15 cellular contexts compared by ENCODE assay signal in the genomic region with DNA sequence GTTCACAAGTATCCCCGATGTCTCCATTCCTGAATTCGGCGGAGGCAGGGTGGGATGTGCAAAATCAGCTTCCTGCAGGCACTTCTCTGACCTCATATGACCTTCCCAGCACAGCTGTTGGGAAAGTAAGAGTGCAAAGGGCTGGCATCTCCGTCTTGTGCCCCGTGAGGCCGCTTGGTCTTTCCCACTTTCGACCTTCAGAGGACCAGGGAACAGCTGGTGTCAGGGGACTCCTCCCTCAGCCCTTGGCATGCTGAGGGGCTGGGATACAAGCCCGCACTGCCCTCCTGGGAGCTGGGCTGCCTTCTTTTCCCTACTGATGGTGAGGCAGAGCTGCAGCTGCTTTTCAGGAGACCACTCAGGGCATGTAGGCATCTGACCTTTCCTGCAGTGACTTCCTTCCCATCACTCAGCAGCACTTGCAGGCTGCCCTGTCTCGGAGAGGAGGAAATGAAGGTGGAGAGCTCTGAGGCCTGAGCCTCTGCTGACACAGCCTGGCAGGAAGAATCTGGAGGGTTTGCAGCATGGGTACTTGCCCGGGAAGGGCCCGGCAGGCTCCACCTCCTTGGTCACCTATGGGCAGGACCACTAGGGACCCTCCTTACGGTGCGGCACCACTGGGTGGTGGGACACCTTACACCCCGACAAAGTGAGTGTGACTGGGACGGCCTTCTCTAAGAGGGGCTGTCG.
DNase-seq lines count a peak whose midpoint lies in the region; ATAC-seq and TF ChIP-seq lines count a peak whose summit lies in the region.
"Had no signal": no experiment of that assay in that cellular context is flagged by ENCODE, and none has a peak within 500 bp of the region (broad histone marks: within the 10 kb centered on the region; RNA-seq: fewer than 3 reads in every experiment).

No MANE protein-coding gene starts in this region.

- POLR2A ChIA-PET in IMR-90 (lab: Charles Lee; ENCODE audit: unreplicated experiment) = no interaction called here

- H2BK20ac ChIP-seq in IMR-90 (ENCODE audit: low read depth, low read length) = no peak overlapping the region

- in situ Hi-C loops in IMR-90 (cut with MboI; ENCODE audit: low sequenced_read_pairs) = no loop called here

- H3K79me1 ChIP-seq in IMR-90 (ENCODE audit: low read depth in 1 of 2, low read length in 2 of 2) = no peaks in the 10 kb centered on the region

- H4K91ac ChIP-seq in IMR-90 (ENCODE audit: insufficient read depth, low read depth, low read length) = no peak overlapping the region

- no peaks in the 10 kb centered on the region for H3K9me3 Mint-ChIP-seq in activated CD8-positive, alpha-beta memory T cell treated with anti-CD3 and anti-CD28 coated beads, Interleukin-2, amount 10 ng/mL, durations not matched to agents 7 days and 5 days (ENCODE audit: low read depth)
- H3K9me3 Mint-ChIP-seq: CD4-positive, alpha-beta T cell had no signal

- H3K27me3 ChIP-seq in IMR-90 (ENCODE audit: control insufficient read depth, insufficient read depth, low read length) (peaks cover 2% of the 10 kb centered on the region; the same call in 1 of the 2 replicates), liver (ENCODE audit: control insufficient read depth in 4 of 4, insufficient read depth in 4 of 4, low read length in 3 of 4) (no peaks in the 10 kb centered on the region), sigmoid colon (no peaks in the 10 kb centered on the region)

- no peak for ATAC-seq in activated CD8-positive, alpha-beta memory T cell treated with anti-CD3 and anti-CD28 coated beads, Interleukin-2, amount 10 ng/mL, durations not matched to agents 7 days and 5 days
- no peak for ATAC-seq in IMR-90 (ENCODE audit: low read depth)
- ATAC-seq in HG03521 (IDR thresholded peaks at IDR 0.05; ENCODE audit: unreplicated experiment) = no peak
- ATAC-seq: A549, HCT116, Right ventricle myocardium inferior had no signal

- no peaks in the 10 kb centered on the region for H3K27me3 Mint-ChIP-seq in activated CD8-positive, alpha-beta memory T cell treated with anti-CD3 and anti-CD28 coated beads, Interleukin-2, amount 10 ng/mL, durations not matched to agents 7 days and 5 days
- H3K27me3 Mint-ChIP-seq: CD4-positive, alpha-beta T cell had no signal

- intact Hi-C loops in IMR-90 (cut with micrococcal nuclease) = no loop called here
- intact Hi-C loops in sigmoid colon (cut with DNase I) = no loop called here

- BruUV-seq in IMR-90 (replicated peaks; lab: Mats Ljungman, UMichigan) = no TSS peak

- no peak overlapping the region for H2BK15ac ChIP-seq in IMR-90 (ENCODE audit: low read depth, low read length)

- H2BK5ac ChIP-seq in IMR-90 (ENCODE audit: low read depth, low read length, poor library complexity, severe bottlenecking) = no peak overlapping the region

- H3K9me3 ChIP-seq in IMR-90 (ENCODE audit: control insufficient read depth, insufficient read depth, low read length) (no peaks in the 10 kb centered on the region), liver (ENCODE audit: control insufficient read depth in 4 of 4, low read length in 3 of 4) (no peaks in the 10 kb centered on the region), sigmoid colon (no peaks in the 10 kb centered on the region)
- H3K9me3 ChIP-seq: A549 had no signal

- H3K27ac ChIP-seq in IMR-90 (ENCODE audit: insufficient read depth, low read length) (no peak overlapping the region), liver (ENCODE audit: low read depth in 1 of 2, low read length in 2 of 2) (peak overlapping the region; percentile 73 to 93), sigmoid colon (no peak overlapping the region)
- H3K27ac ChIP-seq: A549 had no signal

- H2AK5ac ChIP-seq in IMR-90 (ENCODE audit: low read depth, low read length) = no peak overlapping the region

- no peak overlapping the region for H3K56ac ChIP-seq in IMR-90 (ENCODE audit: extremely low read depth, insufficient read depth, low read length)

- H3K9me1 ChIP-seq in IMR-90 (ENCODE audit: insufficient read depth, low read length) = no peaks in the 10 kb centered on the region

- no peak overlapping the region for H2AK9ac ChIP-seq in IMR-90 (replicated peaks; ENCODE audit: low read depth, low read length, poor library complexity)

- TF ChIP-seq RAD21 in IMR-90 (IDR thresholded peaks at IDR 0.05; ENCODE audit: low read length) (no peak), liver (IDR thresholded peaks at IDR 0.05) (no peak)

- no peak overlapping the region for H3K4me2 ChIP-seq in IMR-90 (ENCODE audit: low read depth, low read length)
- H3K4me2 ChIP-seq: A549 had no signal

- dilution Hi-C loops in IMR-90 (cut with HindIII; ENCODE audit: low sequenced_read_pairs, unreplicated experiment) = no loop called here

- TF ChIP-seq POLR2A in IMR-90 (IDR thresholded peaks at IDR 0.05; ENCODE audit: low read depth, low read length) = no peak
- no peak for TF ChIP-seq POLR2A in sigmoid colon (IDR thresholded peaks at IDR 0.05)

- H3K4ac ChIP-seq in IMR-90 (ENCODE audit: low read depth, low read length) = no peak overlapping the region

- no peaks in the 10 kb centered on the region for H3K4me1 Mint-ChIP-seq in activated CD8-positive, alpha-beta memory T cell treated with anti-CD3 and anti-CD28 coated beads, Interleukin-2, amount 10 ng/mL, durations not matched to agents 7 days and 5 days

- H4K8ac ChIP-seq in IMR-90 (ENCODE audit: low read depth in 2 of 2, low read length in 2 of 2) = no peak overlapping the region

- H2AFZ ChIP-seq in IMR-90 (replicated peaks; ENCODE audit: low read length, poor library complexity) = peak overlapping the region; percentile 8

- H3K23ac ChIP-seq in IMR-90 (ENCODE audit: low read depth, low read length) = no peak overlapping the region

- TF ChIP-seq EP300 in sigmoid colon (IDR thresholded peaks at IDR 0.05) = no peak

- CTCF ChIA-PET in activated CD8-positive, alpha-beta memory T cell treated with anti-CD3 and anti-CD28 coated beads, Interleukin-2, amount 10 ng/mL, durations not matched to agents 7 days and 5 days (lab: Charles Lee) = no interaction called here
- CTCF ChIA-PET in IMR-90 (lab: Yijun Ruan, JAX) = no interaction called here

- no peak overlapping the region for H3K14ac ChIP-seq in IMR-90 (replicated peaks; ENCODE audit: low read depth, low read length)

- no peak overlapping the region for H4K5ac ChIP-seq in IMR-90 (ENCODE audit: low read depth, low read length)

- no peaks in the 10 kb centered on the region for H3K36me3 Mint-ChIP-seq in activated CD8-positive, alpha-beta memory T cell treated with anti-CD3 and anti-CD28 coated beads, Interleukin-2, amount 10 ng/mL, durations not matched to agents 7 days and 5 days

- TF ChIP-seq CTCF in IMR-90 (conservative IDR thresholded peaks at IDR 0.05; ENCODE audit: low read depth, low read length) = no peak
- no peak for TF ChIP-seq CTCF in liver (IDR thresholded peaks at IDR 0.05; ENCODE audit: low read depth, low read length, missing input control)
- TF ChIP-seq CTCF in sigmoid colon (IDR thresholded peaks at IDR 0.05) = no peak

- H3K36me3 ChIP-seq in IMR-90 (ENCODE audit: control insufficient read depth, insufficient read depth, low read length) (no peaks in the 10 kb centered on the region), liver (ENCODE audit: control insufficient read depth in 4 of 4, insufficient read depth in 3 of 4, low read depth in 1 of 4, low read length in 3 of 4) (no peaks in the 10 kb centered on the region), sigmoid colon (no peaks in the 10 kb centered on the region)

- peak; percentile 28 for DNase-seq in activated CD8-positive, alpha-beta memory T cell treated with anti-CD3 and anti-CD28 coated beads, Interleukin-2, amount 50 U/mL, for 48 hours
- DNase-seq in activated CD8-positive, alpha-beta memory T cell treated with anti-CD3 and anti-CD28 coated beads, Interleukin-2, amount 10 ng/mL, durations not matched to agents 7 days and 5 days = no peak
- DNase-seq in IMR-90 (no peak), sigmoid colon (peak; percentile 59), NCI-H774 (lab: John Stamatoyannopoulos, UW) (no peak)
- no peak for DNase-seq in stimulated activated naive CD4-positive, alpha-beta T cell treated with Interleukin-2 at 50 U/mL for 16 hours (lab: John Stamatoyannopoulos, UW)
- DNase-seq: Calu3, KG1, NCI-H1092 had no signal

- H3K4me3 ChIP-seq in IMR-90 (ENCODE audit: insufficient read depth, low read depth, low read length) (no peak overlapping the region), liver (ENCODE audit: low read depth in 1 of 3, low read length in 3 of 3) (no peak overlapping the region), sigmoid colon (no peak overlapping the region)
- H3K4me3 ChIP-seq: A549 had no signal

- no peak overlapping the region for H3K4me3 Mint-ChIP-seq in activated CD8-positive, alpha-beta memory T cell treated with anti-CD3 and anti-CD28 coated beads, Interleukin-2, amount 10 ng/mL, durations not matched to agents 7 days and 5 days
- H3K4me3 Mint-ChIP-seq: CD4-positive, alpha-beta T cell had no signal

- H3K4me1 ChIP-seq in IMR-90 (ENCODE audit: control insufficient read depth, insufficient read depth, low read length) (no peaks in the 10 kb centered on the region), liver (ENCODE audit: control insufficient read depth in 4 of 4, insufficient read depth in 4 of 4, low read length in 3 of 4) (peaks cover 4 to 38% (median 26%) of the 10 kb centered on the region in 4 donors), sigmoid colon (no peaks in the 10 kb centered on the region)
- H3K4me1 ChIP-seq: A549 had no signal

- H2BK120ac ChIP-seq in IMR-90 (ENCODE audit: low read depth, low read length) = no peak overlapping the region

- H3K9ac ChIP-seq in IMR-90 (ENCODE audit: low read depth, low read length) = no peak overlapping the region
- no peak overlapping the region for H3K9ac ChIP-seq in liver (ENCODE audit: low read depth in 1 of 2, low read length in 2 of 2)

- H4K20me1 ChIP-seq in IMR-90 (ENCODE audit: insufficient read depth, low read length) = no peaks in the 10 kb centered on the region

- no peak overlapping the region for H3K27ac Mint-ChIP-seq in activated CD8-positive, alpha-beta memory T cell treated with anti-CD3 and anti-CD28 coated beads, Interleukin-2, amount 10 ng/mL, durations not matched to agents 7 days and 5 days
- H3K27ac Mint-ChIP-seq: CD4-positive, alpha-beta T cell had no signal

- H3K18ac ChIP-seq in IMR-90 (ENCODE audit: low read depth, low read length) = no peak overlapping the region

- 40% methylated on average over 1 of the region's 16 CpGs; no CpG with 5 or more reads in 1 of the 2 experiments for WGBS in IMR-90 (ENCODE audit: extremely low coverage in 2 of 2, insufficient read length in 1 of 2), 2 experiments
- 66% methylated on average over 16 of the region's 16 CpGs for WGBS in liver
- WGBS in sigmoid colon, 2 donors = 83% methylated on average over 16 of the region's 16 CpGs

TF ChIP-seq in IMR-90, 13 proteins besides CTCF, POLR2A, EP300 and RAD21 (continues in another document):
- no peak for TF ChIP-seq RFX5 (IDR thresholded peaks at IDR 0.05; ENCODE audit: low read depth, low read length)

TF ChIP-seq in liver, 16 proteins besides CTCF, POLR2A, EP300 and RAD21:
- TF ChIP-seq HNF4A (conservative IDR thresholded peaks at IDR 0.05) (peak; percentile 47 to 49), RXRA (IDR thresholded peaks at IDR 0.05) (peak; percentile 70 to 75), TAF1 (conservative IDR thresholded peaks at IDR 0.05) (no peak)

Comparison
In these comparisons a context has a peak if more than half of its experiments do, and no peak if none do; other contexts are left out.
1. DNase-seq: peak in activated CD8-positive, alpha-beta memory T cell treated with anti-CD3 and anti-CD28 coated beads, Interleukin-2, amount 50 U/mL, for 48 hours (single experiment) and sigmoid colon (single experiment); none in activated CD8-positive, alpha-beta memory T cell treated with anti-CD3 and anti-CD28 coated beads, Interleukin-2, amount 10 ng/mL, durations not matched to agents 7 days and 5 days (single experiment), IMR-90 (single experiment), stimulated activated naive CD4-positive, alpha-beta T cell treated with Interleukin-2 at 50 U/mL for 16 hours (single experiment) and NCI-H774 (single experiment).
2. H3K27ac ChIP-seq: peak in liver (2 of 2); none in IMR-90 (single experiment) and sigmoid colon (0 of 4).